ENCODE assay signal across 8 cellular contexts in the genomic region with DNA sequence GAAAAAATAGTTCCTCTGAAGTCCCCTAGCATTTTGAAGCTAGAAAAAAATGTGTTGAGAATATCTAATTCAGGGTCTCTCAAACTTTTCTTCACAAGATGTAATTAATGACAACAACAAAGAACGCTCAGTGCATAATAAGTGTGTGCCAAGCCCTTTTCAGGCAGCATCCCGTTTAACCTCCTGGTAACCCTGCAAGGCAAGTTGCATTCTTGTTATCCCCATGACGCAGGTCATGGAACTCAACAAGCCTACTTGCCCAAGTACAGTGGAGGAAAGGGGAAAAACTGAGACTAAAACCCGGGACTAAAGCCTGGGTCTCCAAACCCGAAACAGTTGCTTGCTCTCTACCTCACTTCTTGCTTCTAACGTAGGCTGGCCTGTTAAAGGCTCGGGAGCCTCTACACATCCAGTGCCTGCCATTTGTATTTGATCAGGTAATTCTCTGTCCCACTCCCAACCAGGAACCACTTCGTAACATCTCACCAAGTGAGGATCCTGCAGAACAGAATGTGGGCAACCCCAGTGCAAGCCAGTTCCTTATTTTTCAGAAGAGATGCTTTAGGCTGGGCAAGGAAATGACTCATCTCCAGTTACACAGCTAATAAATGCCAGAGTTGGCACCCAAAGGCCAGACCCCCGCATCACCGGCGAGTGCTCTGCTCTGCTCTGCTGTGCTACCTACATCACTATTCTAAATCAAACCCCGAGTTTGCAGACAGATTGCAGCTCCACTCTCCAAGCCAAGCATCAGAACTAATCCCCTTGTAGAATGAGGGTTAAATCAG. TPM values are rescaled to one million over a fixed set of nuclear protein-coding genes. Genes with fewer than 3 reads are reported as not detected.
DNase-seq lines count a peak whose midpoint lies in the region; ATAC-seq and TF ChIP-seq lines count a peak whose summit lies in the region.

No MANE protein-coding gene starts in this region.

- CTCF ChIA-PET in activated naive CD4-positive, alpha-beta T cell treated with anti-CD3 and anti-CD28 coated beads for 36 hours (lab: Charles Lee): interaction anchor here (0.5 kb wide), 1 partner anchor 44 kb away, joined by 3 read pairs; no protein-coding TSS in a partner anchor

- peak overlapping the region; percentile 30 to 74 (median 54) for H3K27ac ChIP-seq in right lobe of liver

- peaks cover 71% of the 10 kb centered on the region for H3K4me1 ChIP-seq in adipocyte (ENCODE audit: control insufficient read depth, insufficient read depth, low read length)
- peaks cover 0 to 42% (median 20%) of the 10 kb centered on the region in 4 donors for H3K4me1 ChIP-seq in right lobe of liver

- TF ChIP-seq CTCF in right lobe of liver (IDR thresholded peaks at IDR 0.05): no peak
- no peak for TF ChIP-seq CTCF in glutamatergic neuron (IDR thresholded peaks at IDR 0.05; ENCODE audit: partially characterized antibody, unreplicated experiment)

- H3K36me3 ChIP-seq in adipocyte (ENCODE audit: control insufficient read depth, insufficient read depth, low read length, severe bottlenecking) (peaks cover 69% of the 10 kb centered on the region), right lobe of liver (no peaks in the 10 kb centered on the region)

- no peaks in the 10 kb centered on the region for H3K9me3 Mint-ChIP-seq in glutamatergic neuron (ENCODE audit: unreplicated experiment)
- H3K9me3 Mint-ChIP-seq in activated naive CD4-positive, alpha-beta T cell treated with anti-CD3 and anti-CD28 coated beads for 36 hours: no peaks in the 10 kb centered on the region

- H3K36me3 Mint-ChIP-seq in glutamatergic neuron (ENCODE audit: unreplicated experiment): peaks cover 5% of the 10 kb centered on the region
- no peaks in the 10 kb centered on the region for H3K36me3 Mint-ChIP-seq in activated naive CD4-positive, alpha-beta T cell treated with anti-CD3 and anti-CD28 coated beads for 36 hours (ENCODE audit: low read depth)

- no peak for DNase-seq in left cardiac atrium
- no peak for DNase-seq in Right ventricle myocardium inferior (ENCODE audit: missing footprints)
- no peak for DNase-seq in adipocyte (ENCODE audit: low read depth)
- DNase-seq in right lobe of liver: no peak
- DNase-seq in glutamatergic neuron: no peak
- DNase-seq in activated naive CD4-positive, alpha-beta T cell treated with anti-CD3 and anti-CD28 coated beads for 36 hours: no peak

- intact Hi-C loops in left cardiac atrium (cut with DNase I) (no loop called here), Right ventricle myocardium inferior (cut with DNase I) (loop anchor here (5.0 kb wide), 1 partner anchor 88 kb away; no protein-coding TSS in a partner anchor), right lobe of liver (cut with DNase I) (no loop called here)
- intact Hi-C loops in activated naive CD4-positive, alpha-beta T cell treated with anti-CD3 and anti-CD28 coated beads for 36 hours (cut with micrococcal nuclease): no loop called here

- ATAC-seq in left cardiac atrium (peak; percentile 43 to 48), Right ventricle myocardium inferior (no peak), right lobe of liver (peak; percentile 16 to 57 (median 42)), GM21367 (IDR thresholded peaks at IDR 0.05; ENCODE audit: unreplicated experiment) (no peak), GM19467 (IDR thresholded peaks at IDR 0.05; ENCODE audit: unreplicated experiment) (no peak)

- H3K4me3 ChIP-seq in adipocyte (ENCODE audit: low read length): no peak overlapping the region
- H3K4me3 ChIP-seq in right lobe of liver: no peak overlapping the region

- H3K9me3 ChIP-seq in adipocyte (ENCODE audit: control insufficient read depth, low read length) (no peaks in the 10 kb centered on the region), right lobe of liver (no peaks in the 10 kb centered on the region)

- no peaks in the 10 kb centered on the region for H3K27me3 Mint-ChIP-seq in glutamatergic neuron (ENCODE audit: unreplicated experiment)
- H3K27me3 Mint-ChIP-seq in activated naive CD4-positive, alpha-beta T cell treated with anti-CD3 and anti-CD28 coated beads for 36 hours (ENCODE audit: low read depth): peaks cover 8% of the 10 kb centered on the region

- H3K4me1 Mint-ChIP-seq in glutamatergic neuron (ENCODE audit: low read depth, unreplicated experiment): peaks cover 18% of the 10 kb centered on the region
- H3K4me1 Mint-ChIP-seq in activated naive CD4-positive, alpha-beta T cell treated with anti-CD3 and anti-CD28 coated beads for 36 hours (ENCODE audit: low read depth): no peaks in the 10 kb centered on the region

- peak overlapping the region; percentile 64 for H3K9ac ChIP-seq in adipocyte (ENCODE audit: low read length)

- H3K4me3 Mint-ChIP-seq in glutamatergic neuron (ENCODE audit: unreplicated experiment): no peak overlapping the region
- H3K4me3 Mint-ChIP-seq in activated naive CD4-positive, alpha-beta T cell treated with anti-CD3 and anti-CD28 coated beads for 36 hours: no peak overlapping the region

- H3K27me3 ChIP-seq in adipocyte (replicated peaks; ENCODE audit: control insufficient read depth, insufficient read depth, low read length) (no peaks in the 10 kb centered on the region), right lobe of liver (no peaks in the 10 kb centered on the region)

- no peak for TF ChIP-seq POLR2A in right lobe of liver (IDR thresholded peaks at IDR 0.05)

- H3K27ac Mint-ChIP-seq in glutamatergic neuron (ENCODE audit: unreplicated experiment): no peak overlapping the region
- no peak overlapping the region for H3K27ac Mint-ChIP-seq in activated naive CD4-positive, alpha-beta T cell treated with anti-CD3 and anti-CD28 coated beads for 36 hours

- 48% methylated on average over 6 of the region's 12 CpGs for WGBS in right lobe of liver (ENCODE audit: insufficient coverage, low coverage, low lambda C conversion rate, missing lambda C conversion rate)

RNA-seq across cellular contexts. Expression of a gene that starts 28.3 kb away (rescaled TPM):
- total RNA-seq in left cardiac atrium: 10 to 100 TPM; 52.9 to 63.7 TPM
- total RNA-seq in Right ventricle myocardium inferior: 48.1 TPM
- 10 to 100 TPM in 3 of 6 experiments, 1 to 10 TPM in 3; 3.0 to 24.0 (median 8.4) TPM for total RNA-seq in right lobe of liver
- 1.3 TPM for total RNA-seq in glutamatergic neuron (ENCODE audit: unreplicated experiment)
- under 1 TPM; 0.81 to 0.94 TPM for total RNA-seq in activated naive CD4-positive, alpha-beta T cell treated with anti-CD3 and anti-CD28 coated beads for 36 hours

Comparison
In these comparisons a context has a peak if more than half of its experiments do, and no peak if none do; other contexts are left out.
1. ATAC-seq: peak in left cardiac atrium (2 of 2) and right lobe of liver (4 of 4); none in Right ventricle myocardium inferior (single experiment), GM21367 (single experiment) and GM19467 (single experiment).